Comparison of ENCODE assay signal across 1 cellular context in genomic region chr3:94043285-94043684, GRCh38.
A peak's percentile ranks its signal among the peaks of the same experiment; 100 is the strongest.
TF ChIP-seq lines count a peak whose summit lies in the region.

No MANE protein-coding gene starts in this region.

TF ChIP-seq in HepG2, 621 proteins besides CTCF, POLR2A, EP300 and RAD21:
- TF ChIP-seq NFIC (IDR thresholded peaks at IDR 0.05; ENCODE audit: low read length) (no peak), MIER2 (CRISPR knock-in tag; IDR thresholded peaks at IDR 0.05) (no peak), ZNF407 (CRISPR knock-in tag; IDR thresholded peaks at IDR 0.05; ENCODE audit: not compliant biosample characterization) (no peak), CERS6 (CRISPR knock-in tag; IDR thresholded peaks at IDR 0.05) (no peak), GTF3A (CRISPR knock-in tag; conservative IDR thresholded peaks at IDR 0.05) (no peak), PCBP1 (IDR thresholded peaks at IDR 0.05; ENCODE audit: borderline replicate concordance, low read depth, low read length) (0 out of 2 replicates have a peak, but pooled peaks have one; percentile 46), KDM2A (CRISPR knock-in tag; IDR thresholded peaks at IDR 0.05; ENCODE audit: borderline replicate concordance, low read depth) (no peak), ZNF891 (CRISPR knock-in tag; IDR thresholded peaks at IDR 0.05) (no peak), HNRNPK (IDR thresholded peaks at IDR 0.05; ENCODE audit: low read depth, low read length, poor library complexity, severe bottlenecking) (peak; percentile 73), KAT7 (CRISPR knock-in tag; IDR thresholded peaks at IDR 0.05; ENCODE audit: borderline replicate concordance) (no peak), PRDM4 (CRISPR knock-in tag; IDR thresholded peaks at IDR 0.05; ENCODE audit: borderline replicate concordance) (no peak), ZNF556 (CRISPR knock-in tag; IDR thresholded peaks at IDR 0.05; ENCODE audit: borderline replicate concordance) (no peak), SAP130 (CRISPR knock-in tag; IDR thresholded peaks at IDR 0.05; ENCODE audit: low read depth) (no peak), ZBTB20 (CRISPR knock-in tag; IDR thresholded peaks at IDR 0.05; ENCODE audit: borderline replicate concordance, low read depth) (no peak), ZNF724P (CRISPR knock-in tag; IDR thresholded peaks at IDR 0.05; ENCODE audit: borderline replicate concordance) (no peak)
- TF ChIP-seq, protein P1, sequence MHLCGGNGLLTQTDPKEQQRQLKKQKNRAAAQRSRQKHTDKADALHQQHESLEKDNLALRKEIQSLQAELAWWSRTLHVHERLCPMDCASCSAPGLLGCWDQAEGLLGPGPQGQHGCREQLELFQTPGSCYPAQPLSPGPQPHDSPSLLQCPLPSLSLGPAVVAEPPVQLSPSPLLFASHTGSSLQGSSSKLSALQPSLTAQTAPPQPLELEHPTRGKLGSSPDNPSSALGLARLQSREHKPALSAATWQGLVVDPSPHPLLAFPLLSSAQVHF (CRISPR knock-in tag; IDR thresholded peaks at IDR 0.05), result no peak
